Comparison of ENCODE assay signal across 15 cellular contexts in genomic region chr4:178356725-178357124, GRCh38.
"Had no signal": no experiment of that assay in that cellular context is flagged by ENCODE, and none has a peak within 500 bp of the region (broad histone marks: within the 10 kb centered on the region; RNA-seq: fewer than 3 reads in every experiment).

No MANE protein-coding gene starts in this region.

- H3K27ac ChIP-seq: cardiac muscle cell, esophagus squamous epithelium, thoracic aorta had no signal

- H3K4me3 ChIP-seq: cardiac muscle cell, esophagus squamous epithelium, thoracic aorta had no signal

- H3K9me3 ChIP-seq: esophagus squamous epithelium, thoracic aorta had no signal

- ATAC-seq: left colon; stimulated activated naive B cell treated with anti-CD40 and anti-IgM and Interleukin-4, amounts not matched to agents 10 μg/mL and 1 μg/mL and 100 μg/mL, for 72 hours had no signal

- DNase-seq: activated B cell treated with CpG ODN at 0.5 μM for 24 hours; activated CD4-positive, alpha-beta memory T cell treated with anti-CD3 and anti-CD28 coated beads for 36 hours; activated CD4-positive, alpha-beta T cell treated with anti-CD3 and anti-CD28 coated beads for 4 hours; activated T-cell treated with anti-CD3 and anti-CD28 coated beads for 4 hours; effector CD8-positive, alpha-beta T cell; esophagus squamous epithelium; left colon; nephron progenitor cell; occipital lobe; posterior cingulate gyrus; stimulated activated naive B cell treated with anti-CD40 and anti-IgM and Interleukin-4, amounts not matched to agents 10 μg/mL and 1 μg/mL and 100 μg/mL, for 72 hours had no signal

- H3K4me1 ChIP-seq: esophagus squamous epithelium had no signal

- H3K27me3 ChIP-seq: cardiac muscle cell, esophagus squamous epithelium had no signal

- H3K36me3 ChIP-seq: cardiac muscle cell, esophagus squamous epithelium, thoracic aorta had no signal

- FAIRE-seq: endothelial cell of umbilical vein, islet of Langerhans had no signal
